8 cellular contexts compared by ENCODE assay signal in the genomic region with DNA sequence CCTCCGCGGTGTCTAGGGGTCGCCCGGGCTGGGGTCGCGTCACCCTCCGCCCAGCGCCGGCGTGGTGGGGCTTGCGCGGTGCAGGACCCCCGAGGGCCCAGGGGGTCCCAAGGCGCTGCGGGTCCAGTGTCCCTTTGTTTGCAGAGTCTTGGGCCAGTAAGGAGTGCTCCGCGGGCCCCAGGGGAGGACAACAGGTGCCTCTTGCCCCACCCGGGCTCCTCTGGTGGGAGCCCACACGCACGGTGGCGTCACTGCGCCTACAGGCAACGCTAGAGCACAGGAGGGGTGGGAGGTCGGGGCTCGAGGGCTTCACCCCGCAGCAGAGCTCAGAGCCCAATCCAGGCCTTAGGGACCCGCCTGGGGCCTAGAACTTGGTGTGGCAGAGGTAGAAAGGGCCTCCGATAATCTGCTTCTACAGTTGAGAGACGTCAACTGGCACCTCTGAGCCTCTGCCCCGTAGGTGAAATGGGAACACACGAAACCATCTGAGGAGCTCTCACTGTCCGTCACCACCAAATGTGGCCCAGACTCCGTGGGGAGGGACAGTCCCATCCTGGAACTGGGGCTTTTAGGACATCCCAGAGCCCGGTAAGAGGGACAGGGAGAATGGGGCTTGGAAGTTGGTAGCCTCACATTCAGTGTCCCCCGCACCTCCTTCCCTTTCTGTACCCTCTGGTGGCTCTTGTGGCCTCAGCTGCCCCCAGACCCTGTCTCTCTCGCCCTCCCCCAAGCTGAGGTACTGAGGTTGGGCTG. TPM values are rescaled to one million over a fixed set of nuclear protein-coding genes. Genes with fewer than 3 reads are reported as not detected.
A peak's percentile ranks its signal among the peaks of the same experiment; 100 is the strongest.
DNase-seq lines count a peak whose midpoint lies in the region; ATAC-seq and TF ChIP-seq lines count a peak whose summit lies in the region.

No MANE protein-coding gene starts in this region.

- H4K20me1 ChIP-seq in Karpas-422 (ENCODE audit: insufficient read depth, low read depth, low read length) = peaks cover 30% of the 10 kb centered on the region; the same call in 1 of the 2 replicates

- H2AFZ ChIP-seq in Karpas-422 (ENCODE audit: low read length) = no peak overlapping the region

- H3K9me2 ChIP-seq in Karpas-422 (replicated peaks; ENCODE audit: insufficient read depth, low read length) = no peaks in the 10 kb centered on the region

- no peak for ATAC-seq in GM21526 (IDR thresholded peaks at IDR 0.05; ENCODE audit: low FRiP score, unreplicated experiment)

- CTCF ChIA-PET in AG04449 (lab: Yijun Ruan, JAX) = interaction anchor here (1.0 to 18.6 kb wide), 6 partner anchors 8 to 575 kb away, joined by 3 to 257 read pairs (median 4); partner anchors contain the start of gene ANKRD36

- H3K27ac ChIP-seq in Karpas-422 (ENCODE audit: low read length) = no peak overlapping the region

- H3K9ac ChIP-seq in Karpas-422 (ENCODE audit: low read length) = peak overlapping the region; percentile 71; the same call in 1 of the 2 replicates

- POLR2A ChIA-PET in AG04449 (lab: Yijun Ruan, JAX) = interaction anchor here (1.1 kb wide), 1 partner anchor 10 kb away, joined by 4 read pairs; no protein-coding TSS in a partner anchor

- peaks cover 6% of the 10 kb centered on the region for H3K36me3 Mint-ChIP-seq in activated naive CD4-positive, alpha-beta T cell treated with anti-CD3 and anti-CD28 coated beads, Interleukin-2, amount 50 U/mL, for 24 hours

- H3K4me3 Mint-ChIP-seq in activated naive CD4-positive, alpha-beta T cell treated with anti-CD3 and anti-CD28 coated beads, Interleukin-2, amount 50 U/mL, for 24 hours = peak overlapping the region; percentile 86

- H3K79me2 ChIP-seq in Karpas-422 (ENCODE audit: low read length) = no peaks in the 10 kb centered on the region

- TF ChIP-seq CTCF in AG04449 (IDR thresholded peaks at IDR 0.05; ENCODE audit: insufficient read depth, low read length, missing control alignments) = no peak

- H3K4me2 ChIP-seq in Karpas-422 (ENCODE audit: low read depth, low read length, poor library complexity, severe bottlenecking) = peak overlapping the region; percentile 92

- H3K27me3 ChIP-seq in Karpas-422 (ENCODE audit: low read length) = no peaks in the 10 kb centered on the region

- H3K4me1 ChIP-seq in Karpas-422 (ENCODE audit: low read length) = peaks cover 23% of the 10 kb centered on the region

- no peaks in the 10 kb centered on the region for H3K27me3 Mint-ChIP-seq in activated naive CD4-positive, alpha-beta T cell treated with anti-CD3 and anti-CD28 coated beads, Interleukin-2, amount 50 U/mL, for 24 hours

- H3K9me3 Mint-ChIP-seq in activated naive CD4-positive, alpha-beta T cell treated with anti-CD3 and anti-CD28 coated beads, Interleukin-2, amount 50 U/mL, for 24 hours = no peaks in the 10 kb centered on the region

- DNase-seq in AG04449 (ENCODE audit: low read depth, low spot score) = no peak
- DNase-seq in Karpas-422 = no peak
- peak; percentile 23 for DNase-seq in stimulated activated CD8-positive, alpha-beta memory T cell treated with anti-CD3 and anti-CD28 coated beads, Interleukin-12 subunit alpha, Interleukin-12 subunit beta, amount 100 ng/mL, for 1 hour (ENCODE audit: low read depth)
- no peak for DNase-seq in hippocampal formation (lab: John Stamatoyannopoulos, UW)
- DNase-seq in NCI-H1694 treated with DMSO at 0.1 percent for 48 hours (lab: John Stamatoyannopoulos, UW) = no peak

- peak overlapping the region; percentile 96 for H3K27ac Mint-ChIP-seq in activated naive CD4-positive, alpha-beta T cell treated with anti-CD3 and anti-CD28 coated beads, Interleukin-2, amount 50 U/mL, for 24 hours

- H3K36me3 ChIP-seq in Karpas-422 (ENCODE audit: insufficient read depth, low read length) = no peaks in the 10 kb centered on the region

- peak overlapping the region; percentile 70 for H3K4me3 ChIP-seq in AG04449 (ENCODE audit: low read depth, low read length)
- H3K4me3 ChIP-seq in Karpas-422 (ENCODE audit: low read length) = peak overlapping the region; percentile 68
- H3K4me3 ChIP-seq in iPS-18c (ENCODE audit: insufficient read depth, low read depth, low read length) = peak overlapping the region; percentile 71

- H3K9me3 ChIP-seq in Karpas-422 (ENCODE audit: low read length) = no peaks in the 10 kb centered on the region
- no peaks in the 10 kb centered on the region for H3K9me3 ChIP-seq in iPS-18c (ENCODE audit: control insufficient read depth, insufficient read depth, low read length)

- H3K4me1 Mint-ChIP-seq in activated naive CD4-positive, alpha-beta T cell treated with anti-CD3 and anti-CD28 coated beads, Interleukin-2, amount 50 U/mL, for 24 hours = peaks cover 60% of the 10 kb centered on the region

RNA-seq across cellular contexts. Expression of gene ARID5A, which starts 1.4 kb away (rescaled TPM):
- 1.8 and 2.4 TPM in 2 replicates for total RNA-seq in Karpas-422 (2014; rRNA removed; shearing (Covaris generic); ENCODE audit: low replicate concordance)

RNA-seq across cellular contexts. Expression of gene NEURL3, which starts 32.8 kb away (rescaled TPM):
- not detected in 2 replicates for total RNA-seq in Karpas-422 (2014; rRNA removed; shearing (Covaris generic); ENCODE audit: low replicate concordance)
